1 cellular context compared by ENCODE assay signal in the genomic region with DNA sequence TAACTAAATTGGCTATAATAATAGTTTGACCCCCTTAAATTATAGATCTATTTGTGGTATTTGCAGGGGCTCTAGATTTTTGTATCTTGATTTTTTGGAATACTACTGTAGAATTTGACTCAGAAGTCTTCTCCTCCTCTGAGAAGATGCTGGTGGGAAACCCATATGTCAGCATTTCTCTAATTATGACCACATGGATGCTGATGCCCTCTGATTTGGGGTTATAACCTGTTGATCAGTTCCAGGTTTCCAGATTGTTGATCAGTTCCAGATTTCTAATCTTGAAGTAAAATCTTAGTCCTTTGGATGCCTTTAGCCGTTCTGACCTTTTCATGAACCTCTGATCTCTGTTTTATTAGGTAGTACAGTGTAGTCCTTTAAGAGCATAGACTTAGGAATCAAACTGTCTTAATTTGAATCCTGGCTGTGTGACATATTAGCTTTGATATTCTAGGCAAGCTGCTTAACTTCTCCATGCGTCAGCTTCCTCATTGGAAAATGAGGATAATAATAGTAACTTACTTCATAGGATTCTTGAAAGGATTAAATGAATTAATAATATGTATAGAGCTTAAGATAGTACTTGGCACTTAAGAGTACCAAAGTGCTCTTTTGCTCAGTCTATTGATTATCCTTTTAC.
TF ChIP-seq lines count a peak whose summit lies in the region.

No MANE protein-coding gene starts in this region.

TF ChIP-seq in K562, 482 proteins besides CTCF, POLR2A, EP300 and RAD21:
- TF ChIP-seq, protein P1, sequence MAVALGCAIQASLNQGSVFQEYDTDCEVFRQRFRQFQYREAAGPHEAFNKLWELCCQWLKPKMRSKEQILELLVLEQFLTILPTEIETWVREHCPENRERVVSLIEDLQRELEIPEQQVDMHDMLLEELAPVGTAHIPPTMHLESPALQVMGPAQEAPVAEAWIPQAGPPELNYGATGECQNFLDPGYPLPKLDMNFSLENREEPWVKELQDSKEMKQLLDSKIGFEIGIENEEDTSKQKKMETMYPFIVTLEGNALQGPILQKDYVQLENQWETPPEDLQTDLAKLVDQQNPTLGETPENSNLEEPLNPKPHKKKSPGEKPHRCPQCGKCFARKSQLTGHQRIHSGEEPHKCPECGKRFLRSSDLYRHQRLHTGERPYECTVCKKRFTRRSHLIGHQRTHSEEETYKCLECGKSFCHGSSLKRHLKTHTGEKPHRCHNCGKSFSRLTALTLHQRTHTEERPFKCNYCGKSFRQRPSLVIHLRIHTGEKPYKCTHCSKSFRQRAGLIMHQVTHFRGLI (CRISPR knock-in tag; IDR thresholded peaks at IDR 0.05) = no peak
- TF ChIP-seq SRSF9 (IDR thresholded peaks at IDR 0.05; ENCODE audit: borderline replicate concordance, low read depth, low read length) (no peak), SMARCA4 (IDR thresholded peaks at IDR 0.05) (no peak), MAFF (IDR thresholded peaks at IDR 0.05; ENCODE audit: low read length) (0 out of 2 replicates have a peak, but pooled peaks have one; percentile 7), ZNF316 (IDR thresholded peaks at IDR 0.05) (peak; percentile 38; the same call in 1 of the 2 replicates), MTA2 (IDR thresholded peaks at IDR 0.05; ENCODE audit: low read depth) (no peak), PCBP2 (IDR thresholded peaks at IDR 0.05; ENCODE audit: low read depth, low read length, poor library complexity, severe bottlenecking) (no peak), NUFIP1 (IDR thresholded peaks at IDR 0.05; ENCODE audit: partially characterized antibody) (no peak), NFE2 (IDR thresholded peaks at IDR 0.05; ENCODE audit: low read depth) (no peak), ZNF232 (CRISPR knock-in tag; IDR thresholded peaks at IDR 0.05) (no peak), NONO (IDR thresholded peaks at IDR 0.05; ENCODE audit: low read depth in 2 of 2, low read length in 1 of 2) (no peak), ARNT (IDR thresholded peaks at IDR 0.05) (no peak), NFXL1 (CRISPR knock-in tag; IDR thresholded peaks at IDR 0.05) (no peak), HMG20B (CRISPR knock-in tag; IDR thresholded peaks at IDR 0.05) (no peak), TRIM24 (IDR thresholded peaks at IDR 0.05) (no peak)
- TF ChIP-seq, protein P2, sequence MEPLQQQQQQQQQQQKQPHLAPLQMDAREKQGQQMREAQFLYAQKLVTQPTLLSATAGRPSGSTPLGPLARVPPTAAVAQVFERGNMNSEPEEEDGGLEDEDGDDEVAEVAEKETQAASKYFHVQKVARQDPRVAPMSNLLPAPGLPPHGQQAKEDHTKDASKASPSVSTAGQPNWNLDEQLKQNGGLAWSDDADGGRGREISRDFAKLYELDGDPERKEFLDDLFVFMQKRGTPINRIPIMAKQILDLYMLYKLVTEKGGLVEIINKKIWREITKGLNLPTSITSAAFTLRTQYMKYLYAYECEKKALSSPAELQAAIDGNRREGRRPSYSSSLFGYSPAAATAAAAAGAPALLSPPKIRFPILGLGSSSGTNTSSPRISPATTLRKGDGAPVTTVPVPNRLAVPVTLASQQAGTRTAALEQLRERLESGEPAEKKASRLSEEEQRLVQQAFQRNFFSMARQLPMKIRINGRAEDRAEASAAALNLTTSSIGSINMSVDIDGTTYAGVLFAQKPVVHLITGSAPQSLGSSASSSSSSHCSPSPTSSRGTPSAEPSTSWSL (CRISPR knock-in tag; IDR thresholded peaks at IDR 0.05; ENCODE audit: borderline replicate concordance) = no peak
